ENCODE assay signal across 25 cellular contexts in genomic region chr22:20977019-20977418, GRCh38. TPM values are rescaled to one million over a fixed set of nuclear protein-coding genes. Genes with fewer than 3 reads are reported as not detected.
DNase-seq lines count a peak whose midpoint lies in the region; ATAC-seq, FAIRE-seq and TF ChIP-seq lines count a peak whose summit lies in the region.
"Had no signal": no experiment of that assay in that cellular context is flagged by ENCODE, and none has a peak within 500 bp of the region (broad histone marks: within the 10 kb centered on the region; RNA-seq: fewer than 3 reads in every experiment).

No MANE protein-coding gene starts in this region.

- no peak for TF ChIP-seq CTCF in neural crest cell (conservative IDR thresholded peaks at IDR 0.05)

- peaks cover 31% of the 10 kb centered on the region for H3K4me1 Mint-ChIP-seq in neural crest cell

- H3K9me3 Mint-ChIP-seq in neural crest cell, result no peaks in the 10 kb centered on the region
- H3K9me3 Mint-ChIP-seq: CD4-positive, alpha-beta T cell; CD8-positive, alpha-beta memory T cell had no signal

- no peak overlapping the region for H3K27ac Mint-ChIP-seq in neural crest cell (ENCODE audit: unreplicated experiment)
- H3K27ac Mint-ChIP-seq: CD14-positive monocyte; CD4-positive, alpha-beta T cell had no signal

- H3K27me3 Mint-ChIP-seq in neural crest cell (ENCODE audit: low read depth), result no peaks in the 10 kb centered on the region
- H3K27me3 Mint-ChIP-seq: CD4-positive, alpha-beta T cell had no signal

- peak; percentile 50 for DNase-seq in Right ventricle myocardium inferior (ENCODE audit: missing footprints)
- DNase-seq in Right ventricle myocardium superior, result no peak
- DNase-seq in neural crest cell (ENCODE audit: low read depth, low spot score), result no peak
- no peak for DNase-seq in urothelium cell line (ENCODE audit: low spot score)
- no peak for DNase-seq in foreskin melanocyte
- DNase-seq in NCI-H2081 (lab: John Stamatoyannopoulos, UW), result no peak
- DNase-seq: 8988T; ACHN; AML-193; BE2C; CD4-positive, alpha-beta T cell; CD8-positive, alpha-beta memory T cell; DMS 273 treated with DMSO at 0.1 percent for 48 hours; DMS79; EL; GDM1; GM23248; H7; HCEC 1CT had no signal

- H3K4me3 Mint-ChIP-seq in neural crest cell, result peak overlapping the region; percentile 71
- H3K4me3 Mint-ChIP-seq: CD14-positive monocyte; CD4-positive, alpha-beta T cell; CD8-positive, alpha-beta memory T cell had no signal

- H3K36me3 Mint-ChIP-seq in neural crest cell (ENCODE audit: low read depth), result no peaks in the 10 kb centered on the region

- intact Hi-C loops in Right ventricle myocardium inferior (cut with DNase I), result no loop called here
- intact Hi-C loops in Right ventricle myocardium superior (cut with DNase I), result no loop called here

- FAIRE-seq in urothelium cell line (lab: Jason Lieb, UNC), result peak; percentile 83
- FAIRE-seq: A549, D721Med, GM12878, GM19239, H1 had no signal

- ATAC-seq in Right ventricle myocardium inferior (no peak), Right ventricle myocardium superior (ENCODE audit: poor library complexity) (no peak)
- ATAC-seq: A549, GM12878 had no signal

RNA-seq across cellular contexts. Expression of gene LZTR1, which starts 5.1 kb away (rescaled TPM):
- total RNA-seq in Right ventricle myocardium inferior (24.3 TPM), Right ventricle myocardium superior (24.7 TPM), neural crest cell (88.7 and 94.5 TPM in 2 replicates)

RNA-seq across cellular contexts. Expression of gene AIFM3, which starts 10.0 kb away (rescaled TPM):
- total RNA-seq in Right ventricle myocardium inferior, result 0.65 TPM
- 0.67 TPM for total RNA-seq in Right ventricle myocardium superior
- 0.79 and 0.84 TPM in 2 replicates for total RNA-seq in neural crest cell

RNA-seq across cellular contexts. Expression of gene THAP7, which starts 24.9 kb away (rescaled TPM):
- 17.0 TPM for total RNA-seq in Right ventricle myocardium inferior
- total RNA-seq in Right ventricle myocardium superior, result 19.4 TPM
- 35.4 and 37.0 TPM in 2 replicates for total RNA-seq in neural crest cell

RNA-seq across cellular contexts. Expression of gene P2RX6, which starts 37.9 kb away (rescaled TPM):
- total RNA-seq in Right ventricle myocardium inferior, result 2.8 TPM
- 3.9 TPM for total RNA-seq in Right ventricle myocardium superior
- 3.4 and 4.5 TPM in 2 replicates for total RNA-seq in neural crest cell
- total RNA-seq: H1 had no signal

RNA-seq across cellular contexts. Expression of gene SLC7A4, which starts 55.3 kb away (rescaled TPM):
- total RNA-seq in Right ventricle myocardium inferior (0.51 TPM), Right ventricle myocardium superior (0.16 TPM), neural crest cell (0.26 and 0.43 TPM in 2 replicates)
- total RNA-seq: CD4-positive, alpha-beta T cell; GM23248; H1; H7 had no signal
